Comparison of ENCODE assay signal across 8 cellular contexts in the genomic region with DNA sequence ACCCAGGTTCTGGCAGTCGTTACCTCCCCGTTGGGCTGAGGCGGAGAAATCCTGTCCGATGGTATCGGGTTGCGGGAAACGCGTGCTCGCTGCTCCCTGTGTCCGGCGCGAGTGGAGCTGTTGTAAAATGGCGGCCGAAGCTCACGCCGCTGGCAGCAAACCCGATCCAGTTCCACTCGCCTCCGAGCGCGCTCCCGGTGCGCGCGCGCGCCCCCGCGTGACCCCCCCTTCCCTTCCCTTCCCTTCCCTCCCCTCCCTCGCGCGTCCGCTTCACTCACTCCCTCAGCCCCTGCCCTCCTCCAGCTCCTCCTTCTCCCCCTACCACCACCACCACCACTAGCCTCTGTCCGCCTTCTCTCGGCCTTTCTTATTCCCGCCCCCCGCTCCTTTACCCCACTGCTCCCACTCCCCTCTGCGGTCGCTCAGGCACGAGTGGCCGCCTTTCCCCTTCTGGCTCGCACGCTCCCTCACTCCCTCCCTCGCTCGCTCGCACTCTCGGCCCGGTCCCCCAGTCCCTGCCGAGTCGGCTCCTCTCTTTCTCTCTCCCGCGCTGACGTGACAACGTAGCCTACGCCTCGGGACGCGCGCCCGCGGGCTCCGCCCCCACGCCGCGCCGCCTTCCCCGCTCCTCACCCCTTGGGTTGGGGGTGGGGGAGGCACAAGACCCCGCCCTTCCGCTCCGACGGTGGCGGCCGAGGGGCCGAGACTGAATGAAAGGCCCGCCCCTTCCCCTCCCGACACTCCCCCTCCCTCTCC. TPM values are rescaled to one million over a fixed set of nuclear protein-coding genes. Genes with fewer than 3 reads are reported as not detected.
DNase-seq lines count a peak whose midpoint lies in the region; ATAC-seq and TF ChIP-seq lines count a peak whose summit lies in the region.

SYNCRIP (minus strand) TSS at position 113 of the 756 bp plus-strand sequence. CDS start 1,447 bp downstream, outside the sequence.

- in situ Hi-C loops in T47D (cut with HindIII; ENCODE audit: low pct_unique_long_range_greater_than_20kb, low sequenced_read_pairs), result no loop called here

- ATAC-seq in GM18907 (IDR thresholded peaks at IDR 0.05; ENCODE audit: unreplicated experiment) (peak; percentile 82), HG03139 (IDR thresholded peaks at IDR 0.05; ENCODE audit: unreplicated experiment) (peak; percentile 68)

- H3K9ac ChIP-seq in skeletal muscle tissue (ENCODE audit: low read depth in 1 of 3, low read length in 3 of 3), result peak within 1 kb of the TSS; percentile 98 to 100 (median 99)

- POLR2A ChIA-PET in AG04449 (lab: Yijun Ruan, JAX), result interaction anchor here (0.7 to 9.2 kb wide), 14 partner anchors 9 to 1590 kb away, joined by 3 to 337 read pairs (median 4); partner anchors contain the start of genes NT5E and SNX14

- TF ChIP-seq CTCF in AG04449 (IDR thresholded peaks at IDR 0.05; ENCODE audit: insufficient read depth, low read length, missing control alignments) (no peak), VCaP (conservative IDR thresholded peaks at IDR 0.05) (no peak)

- peaks cover 13 to 27% (median 24%) of the 10 kb centered on the region in 3 donors for H3K4me1 ChIP-seq in skeletal muscle tissue (ENCODE audit: control insufficient read depth in 3 of 3, insufficient read depth in 3 of 3, low read length in 3 of 3)

- peak within 1 kb of the TSS; percentile 99 for H3K4me3 ChIP-seq in AG04449 (ENCODE audit: low read depth, low read length)
- H3K4me3 ChIP-seq in iPS-18c (ENCODE audit: insufficient read depth, low read depth, low read length), result peak within 1 kb of the TSS; percentile 99
- H3K4me3 ChIP-seq in skeletal muscle tissue (ENCODE audit: low read length in 3 of 3), result peak within 1 kb of the TSS; percentile 83 to 97 (median 96)

- no peaks in the 10 kb centered on the region for H3K9me3 ChIP-seq in iPS-18c (ENCODE audit: control insufficient read depth, insufficient read depth, low read length)
- no peaks in the 10 kb centered on the region for H3K9me3 ChIP-seq in skeletal muscle tissue (ENCODE audit: control insufficient read depth in 3 of 3, low read length in 3 of 3)

- H3K27ac ChIP-seq in VCaP (peak within 1 kb of the TSS; percentile 99), skeletal muscle tissue (ENCODE audit: low read depth, low read length) (peak within 1 kb of the TSS; percentile 100)

- CTCF ChIA-PET in AG04449 (lab: Yijun Ruan, JAX), result interaction anchor here (1.2 to 1.4 kb wide), 2 partner anchors 10 to 288 kb away, joined by 3 read pairs; no protein-coding TSS in a partner anchor

- DNase-seq in AG04449 (ENCODE audit: low read depth, low spot score), result peak; percentile 86
- peak; percentile 94 for DNase-seq in NCI-H2196 treated with DMSO at 0.1 percent for 48 hours (lab: John Stamatoyannopoulos, UW; ENCODE audit: unreplicated experiment)
- peak; percentile 56 to 98 for DNase-seq in T47D (ENCODE audit: low read depth in 1 of 2, low spot score in 1 of 2)

- peaks cover 6 to 20% (median 9%) of the 10 kb centered on the region in 3 donors for H3K36me3 ChIP-seq in skeletal muscle tissue (ENCODE audit: control insufficient read depth in 3 of 3, insufficient read depth in 3 of 3, low read length in 3 of 3)

- no peaks in the 10 kb centered on the region for H3K27me3 ChIP-seq in skeletal muscle tissue (ENCODE audit: control insufficient read depth in 3 of 3, insufficient read depth in 3 of 3, low read length in 3 of 3)

RNA-seq across cellular contexts. Expression of gene SYNCRIP, which starts in this region (rescaled TPM):
- 62.6 TPM for total RNA-seq in skeletal muscle tissue

Comparison
In these comparisons a context has a peak if more than half of its experiments do, and no peak if none do; other contexts are left out.
1. Peak in every context shown above with its lines: DNase-seq, ATAC-seq, H3K4me3 ChIP-seq and H3K27ac ChIP-seq.